In the genomic region with DNA sequence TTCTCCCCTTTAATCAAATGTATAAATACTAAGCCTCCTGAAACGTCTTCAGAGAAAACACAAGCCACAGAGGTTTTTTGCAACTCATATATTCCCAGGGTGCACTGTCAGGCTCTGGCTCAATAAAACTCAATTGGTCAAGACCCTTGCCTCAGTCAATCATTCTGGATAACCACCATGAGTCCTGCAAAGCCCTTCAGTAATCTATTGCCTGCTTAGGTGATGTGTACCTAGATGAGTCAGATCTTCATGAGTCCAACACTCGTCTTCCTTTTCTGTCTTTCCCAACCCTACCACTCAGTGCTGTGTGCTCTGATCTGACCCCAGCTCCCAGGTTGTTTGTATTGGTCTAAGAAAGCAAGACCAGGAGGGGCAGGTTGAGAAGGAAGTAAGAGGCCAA, we compare ENCODE assay signal across 13 cellular contexts. TPM values are rescaled to one million over a fixed set of nuclear protein-coding genes. Genes with fewer than 3 reads are reported as not detected.
DNase-seq lines count a peak whose midpoint lies in the region; ATAC-seq, FAIRE-seq and TF ChIP-seq lines count a peak whose summit lies in the region.
"Not testable (repeated sequence)": the region's sequence is repeated elsewhere in the genome, so short reads cannot be mapped to it uniquely, and the experiment has no call there.
"Had no signal": no experiment of that assay in that cellular context is flagged by ENCODE, and none has a peak within 500 bp of the region (broad histone marks: within the 10 kb centered on the region; RNA-seq: fewer than 3 reads in every experiment).

No MANE protein-coding gene starts in this region.

- not testable (repeated sequence) for TF ChIP-seq CTCF in A549 (IDR thresholded peaks at IDR 0.05); mammary epithelial cell (conservative IDR thresholded peaks at IDR 0.05 in 1 of 2, IDR thresholded peaks at IDR 0.05 in 1 of 2; ENCODE audit: extremely low read depth in 1 of 2, insufficient read depth in 1 of 2, low read depth in 1 of 2, low read length in 2 of 2)

- not testable (repeated sequence) for H4K20me1 ChIP-seq in mammary epithelial cell (ENCODE audit: insufficient read depth, low read length)

- FAIRE-seq in A549 (lab: Jason Lieb, UNC); RCC 7860 (lab: Jason Lieb, UNC): not testable (repeated sequence)

- not testable (repeated sequence) for H3K9ac ChIP-seq in mammary epithelial cell (ENCODE audit: insufficient read depth, low read length)

- not testable (repeated sequence) for H3K27me3 ChIP-seq in mammary epithelial cell (ENCODE audit: insufficient read depth, low read length)

- H3K27ac ChIP-seq in A549 (peak overlapping the region; percentile 31 to 59; a peak in 4 of 6 replicates), epithelial cell of prostate (peak overlapping the region; percentile 39)
- H3K27ac ChIP-seq in mammary epithelial cell (ENCODE audit: insufficient read depth, low read depth, low read length): not testable (repeated sequence)

- CTCF ChIA-PET in A549 (lab: Yijun Ruan, JAX); mammary epithelial cell (lab: Charles Lee; ENCODE audit: low non-redundant PET): not testable (repeated sequence)

- WGBS in A549 (ENCODE audit: missing lambda C conversion rate): 7% methylated on average over 2 of the region's 2 CpGs
- WGBS in mammary epithelial cell (ENCODE audit: low coverage, missing lambda C conversion rate): 55% methylated on average over 2 of the region's 2 CpGs

- TF ChIP-seq EP300 in A549 (IDR thresholded peaks at IDR 0.05): not testable (repeated sequence)

- peak in 1 of 2 experiments; percentile 24; a peak in 1 of 6 replicates for ATAC-seq in A549

- H3K9me3 ChIP-seq in A549: peaks cover 24% of the 10 kb centered on the region; the same call in 2 of the 3 replicates
- not testable (repeated sequence) for H3K9me3 ChIP-seq in mammary epithelial cell (replicated peaks; ENCODE audit: insufficient read depth, low read length)

- DNase-seq in A549 (ENCODE audit: low read depth in 1 of 2, low spot score in 1 of 2): peak in 1 of 2 experiments; percentile 48
- peak; percentile 41 for DNase-seq in M059J (ENCODE audit: low read depth)
- peak; percentile 38 for DNase-seq in RCC 7860 (ENCODE audit: low spot score)
- peak; percentile 19 for DNase-seq in mammary epithelial cell
- peak; percentile 55 for DNase-seq in epithelial cell of prostate (ENCODE audit: low read depth, low spot score)
- DNase-seq in kidney tubule cell (ENCODE audit: low spot score): peak; percentile 65

- H2AFZ ChIP-seq in mammary epithelial cell (ENCODE audit: low read depth, low read length): not testable (repeated sequence)

- POLR2A ChIA-PET in A549 (lab: Yijun Ruan, JAX): not testable (repeated sequence)

- not testable (repeated sequence) for H3K79me2 ChIP-seq in mammary epithelial cell (ENCODE audit: insufficient read depth, low read length)

- H3K4me3 ChIP-seq in A549; mammary epithelial cell (replicated peaks in 1 of 3; ENCODE audit: insufficient read depth in 1 of 3, low read depth in 2 of 3, low read length in 3 of 3): not testable (repeated sequence)

- in situ Hi-C loops in mammary epithelial cell (cut with MboI; ENCODE audit: low sequenced_read_pairs in 2 of 2): not testable (repeated sequence)

- H3K36me3 ChIP-seq in mammary epithelial cell (ENCODE audit: insufficient read depth, low read length): not testable (repeated sequence)

- not testable (repeated sequence) for TF ChIP-seq RAD21 in A549 (conservative IDR thresholded peaks at IDR 0.05 in 1 of 2, IDR thresholded peaks at IDR 0.05 in 1 of 2)

- dilution Hi-C loops in mammary epithelial cell (cut with HindIII; ENCODE audit: low sequenced_read_pairs): not testable (repeated sequence)

- peaks cover 30% of the 10 kb centered on the region for H3K4me1 ChIP-seq in A549
- peaks cover 15% of the 10 kb centered on the region for H3K4me1 ChIP-seq in mammary epithelial cell (ENCODE audit: insufficient read depth, low read length)

- BruUV-seq in mammary epithelial cell (replicated peaks; lab: Mats Ljungman, UMichigan): not testable (repeated sequence)

- intact Hi-C loops in mammary epithelial cell (cut with micrococcal nuclease): not testable (repeated sequence)

- TF ChIP-seq POLR2A in A549 (IDR thresholded peaks at IDR 0.05; ENCODE audit: low read length): not testable (repeated sequence)

- peak overlapping the region; percentile 51 for H3K4me2 ChIP-seq in A549
- not testable (repeated sequence) for H3K4me2 ChIP-seq in mammary epithelial cell (ENCODE audit: insufficient read depth, low read depth, low read length)

TF ChIP-seq in A549, 52 proteins besides CTCF, POLR2A, EP300 and RAD21:
- TF ChIP-seq FOSL2 (IDR thresholded peaks at IDR 0.05): 0 out of 2 replicates have a peak, but pooled peaks have one; percentile 7
- not testable (repeated sequence) for TF ChIP-seq FOSL2 (CRISPR knock-in tag; IDR thresholded peaks at IDR 0.05)

RNA-seq across cellular contexts. Expression of a gene that starts 24.1 kb away (rescaled TPM):
- not detected in 2 replicates for polyA plus RNA-seq in A549 (2011; rRNA removed)
- not detected in 2 replicates for polyA plus RNA-seq in A549 (2012; cell fraction: cytosol; rRNA removed)
- polyA plus RNA-seq in A549 (2012; cell fraction: nucleus; rRNA removed): 0.06 TPM in 1 of 2 replicates, not detected in the other
- not detected in 3 replicates for polyA plus RNA-seq in A549 (2017; fragmentation: RNase III; extraction: RNeasy Plus Mini Kit Qiagen cat#74134 plus additional on column Dnase treatment)
- polyA minus RNA-seq in A549 (2011; rRNA and poly(A)+ RNA removed): not detected in 2 replicates
- total RNA-seq in M059J (2014; rRNA removed; shearing (Covaris generic)): 0.34 and 1.1 TPM in 2 replicates
- total RNA-seq in mammary epithelial cell: not detected
- polyA plus RNA-seq in mammary epithelial cell: 0.05 TPM
- polyA minus RNA-seq in mammary epithelial cell: not detected
- total RNA-seq: CD4-positive, alpha-beta T cell; CD8-positive, alpha-beta memory T cell; GM12878; H1; H7 had no signal
- polyA plus RNA-seq: CD14-positive monocyte; CD8-positive, alpha-beta memory T cell; GM12878; H1 had no signal

RNA-seq across cellular contexts. Expression of a gene that starts 32.2 kb away (rescaled TPM):
- polyA plus RNA-seq in A549 (2011; rRNA removed): not detected in 2 replicates
- 0.04 TPM in 1 of 2 replicates, not detected in the other for polyA plus RNA-seq in A549 (2012; cell fraction: cytosol; rRNA removed)
- 0.02 TPM in 1 of 2 replicates, not detected in the other for polyA plus RNA-seq in A549 (2012; cell fraction: nucleus; rRNA removed)
- polyA plus RNA-seq in A549 (2017; fragmentation: RNase III; extraction: RNeasy Plus Mini Kit Qiagen cat#74134 plus additional on column Dnase treatment): not detected in 3 replicates
- 0.29 TPM in 1 of 2 replicates, not detected in the other for polyA minus RNA-seq in A549 (2011; rRNA and poly(A)+ RNA removed)
- total RNA-seq in M059J (2014; rRNA removed; shearing (Covaris generic)): 0.49 and 0.69 TPM in 2 replicates
- not detected for total RNA-seq in mammary epithelial cell
- not detected for polyA plus RNA-seq in mammary epithelial cell
- polyA minus RNA-seq in mammary epithelial cell: not detected
- total RNA-seq: CD4-positive, alpha-beta T cell; CD8-positive, alpha-beta memory T cell; GM12878; GM23248; H1; H7 had no signal
- polyA plus RNA-seq: CD14-positive monocyte; CD8-positive, alpha-beta memory T cell; GM12878; H1 had no signal
